In genomic region chr4:90215286-90215685, GRCh38 we compare ENCODE assay signal across 15 cellular contexts.
DNase-seq lines count a peak whose midpoint lies in the region; ATAC-seq lines count a peak whose summit lies in the region.
"Had no signal": no experiment of that assay in that cellular context is flagged by ENCODE, and none has a peak within 500 bp of the region (broad histone marks: within the 10 kb centered on the region; RNA-seq: fewer than 3 reads in every experiment).

No MANE protein-coding gene starts in this region.

- peak; percentile 14 for DNase-seq in left kidney (ENCODE audit: low read depth, low spot score)
- DNase-seq in NCI-H1436 (lab: John Stamatoyannopoulos, UW): no peak
- DNase-seq in RPMI8226: no peak
- DNase-seq in retina: no peak
- DNase-seq: activated naive CD4-positive, alpha-beta T cell treated with anti-CD3 and anti-CD28 coated beads, Interleukin-2, amount 50 U/mL, for 16 hours; CD4-positive, alpha-beta memory T cell; cerebellar nuclear complex; immature natural killer cell; Kasumi-1; Peyer's patch; T-helper 9 cell had no signal

- ATAC-seq in GM18873 (IDR thresholded peaks at IDR 0.05; ENCODE audit: low FRiP score, unreplicated experiment) (peak; percentile 47), GM21737 (IDR thresholded peaks at IDR 0.05; ENCODE audit: unreplicated experiment) (peak; percentile 72), HG03571 (IDR thresholded peaks at IDR 0.05; ENCODE audit: unreplicated experiment) (peak; percentile 85), GM19328 (IDR thresholded peaks at IDR 0.05; ENCODE audit: unreplicated experiment) (no peak)
